1 cellular context compared by ENCODE assay signal in the genomic region with DNA sequence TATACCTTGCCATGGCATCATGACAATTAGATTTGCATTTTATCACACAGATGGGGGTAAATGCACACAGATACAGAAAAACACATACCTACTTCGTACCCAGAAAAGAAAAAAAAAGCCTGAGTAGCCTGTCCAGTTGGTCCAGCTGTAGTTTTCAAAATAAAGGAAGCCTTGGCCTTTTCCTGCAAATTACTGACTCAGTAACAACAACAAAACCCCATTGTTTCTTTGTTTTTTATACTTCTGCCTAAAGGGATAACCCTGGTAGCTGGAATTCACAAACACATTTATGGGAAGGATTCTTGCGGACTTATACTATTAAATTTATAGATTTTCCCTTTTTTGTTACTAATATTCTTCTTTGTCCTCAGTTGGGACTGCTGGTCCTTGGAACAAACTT.
TF ChIP-seq lines count a peak whose summit lies in the region.

No MANE protein-coding gene starts in this region.

TF ChIP-seq in H1, 55 proteins besides CTCF, POLR2A, EP300 and RAD21 (continued from another document):
- TF ChIP-seq, protein P1, sequence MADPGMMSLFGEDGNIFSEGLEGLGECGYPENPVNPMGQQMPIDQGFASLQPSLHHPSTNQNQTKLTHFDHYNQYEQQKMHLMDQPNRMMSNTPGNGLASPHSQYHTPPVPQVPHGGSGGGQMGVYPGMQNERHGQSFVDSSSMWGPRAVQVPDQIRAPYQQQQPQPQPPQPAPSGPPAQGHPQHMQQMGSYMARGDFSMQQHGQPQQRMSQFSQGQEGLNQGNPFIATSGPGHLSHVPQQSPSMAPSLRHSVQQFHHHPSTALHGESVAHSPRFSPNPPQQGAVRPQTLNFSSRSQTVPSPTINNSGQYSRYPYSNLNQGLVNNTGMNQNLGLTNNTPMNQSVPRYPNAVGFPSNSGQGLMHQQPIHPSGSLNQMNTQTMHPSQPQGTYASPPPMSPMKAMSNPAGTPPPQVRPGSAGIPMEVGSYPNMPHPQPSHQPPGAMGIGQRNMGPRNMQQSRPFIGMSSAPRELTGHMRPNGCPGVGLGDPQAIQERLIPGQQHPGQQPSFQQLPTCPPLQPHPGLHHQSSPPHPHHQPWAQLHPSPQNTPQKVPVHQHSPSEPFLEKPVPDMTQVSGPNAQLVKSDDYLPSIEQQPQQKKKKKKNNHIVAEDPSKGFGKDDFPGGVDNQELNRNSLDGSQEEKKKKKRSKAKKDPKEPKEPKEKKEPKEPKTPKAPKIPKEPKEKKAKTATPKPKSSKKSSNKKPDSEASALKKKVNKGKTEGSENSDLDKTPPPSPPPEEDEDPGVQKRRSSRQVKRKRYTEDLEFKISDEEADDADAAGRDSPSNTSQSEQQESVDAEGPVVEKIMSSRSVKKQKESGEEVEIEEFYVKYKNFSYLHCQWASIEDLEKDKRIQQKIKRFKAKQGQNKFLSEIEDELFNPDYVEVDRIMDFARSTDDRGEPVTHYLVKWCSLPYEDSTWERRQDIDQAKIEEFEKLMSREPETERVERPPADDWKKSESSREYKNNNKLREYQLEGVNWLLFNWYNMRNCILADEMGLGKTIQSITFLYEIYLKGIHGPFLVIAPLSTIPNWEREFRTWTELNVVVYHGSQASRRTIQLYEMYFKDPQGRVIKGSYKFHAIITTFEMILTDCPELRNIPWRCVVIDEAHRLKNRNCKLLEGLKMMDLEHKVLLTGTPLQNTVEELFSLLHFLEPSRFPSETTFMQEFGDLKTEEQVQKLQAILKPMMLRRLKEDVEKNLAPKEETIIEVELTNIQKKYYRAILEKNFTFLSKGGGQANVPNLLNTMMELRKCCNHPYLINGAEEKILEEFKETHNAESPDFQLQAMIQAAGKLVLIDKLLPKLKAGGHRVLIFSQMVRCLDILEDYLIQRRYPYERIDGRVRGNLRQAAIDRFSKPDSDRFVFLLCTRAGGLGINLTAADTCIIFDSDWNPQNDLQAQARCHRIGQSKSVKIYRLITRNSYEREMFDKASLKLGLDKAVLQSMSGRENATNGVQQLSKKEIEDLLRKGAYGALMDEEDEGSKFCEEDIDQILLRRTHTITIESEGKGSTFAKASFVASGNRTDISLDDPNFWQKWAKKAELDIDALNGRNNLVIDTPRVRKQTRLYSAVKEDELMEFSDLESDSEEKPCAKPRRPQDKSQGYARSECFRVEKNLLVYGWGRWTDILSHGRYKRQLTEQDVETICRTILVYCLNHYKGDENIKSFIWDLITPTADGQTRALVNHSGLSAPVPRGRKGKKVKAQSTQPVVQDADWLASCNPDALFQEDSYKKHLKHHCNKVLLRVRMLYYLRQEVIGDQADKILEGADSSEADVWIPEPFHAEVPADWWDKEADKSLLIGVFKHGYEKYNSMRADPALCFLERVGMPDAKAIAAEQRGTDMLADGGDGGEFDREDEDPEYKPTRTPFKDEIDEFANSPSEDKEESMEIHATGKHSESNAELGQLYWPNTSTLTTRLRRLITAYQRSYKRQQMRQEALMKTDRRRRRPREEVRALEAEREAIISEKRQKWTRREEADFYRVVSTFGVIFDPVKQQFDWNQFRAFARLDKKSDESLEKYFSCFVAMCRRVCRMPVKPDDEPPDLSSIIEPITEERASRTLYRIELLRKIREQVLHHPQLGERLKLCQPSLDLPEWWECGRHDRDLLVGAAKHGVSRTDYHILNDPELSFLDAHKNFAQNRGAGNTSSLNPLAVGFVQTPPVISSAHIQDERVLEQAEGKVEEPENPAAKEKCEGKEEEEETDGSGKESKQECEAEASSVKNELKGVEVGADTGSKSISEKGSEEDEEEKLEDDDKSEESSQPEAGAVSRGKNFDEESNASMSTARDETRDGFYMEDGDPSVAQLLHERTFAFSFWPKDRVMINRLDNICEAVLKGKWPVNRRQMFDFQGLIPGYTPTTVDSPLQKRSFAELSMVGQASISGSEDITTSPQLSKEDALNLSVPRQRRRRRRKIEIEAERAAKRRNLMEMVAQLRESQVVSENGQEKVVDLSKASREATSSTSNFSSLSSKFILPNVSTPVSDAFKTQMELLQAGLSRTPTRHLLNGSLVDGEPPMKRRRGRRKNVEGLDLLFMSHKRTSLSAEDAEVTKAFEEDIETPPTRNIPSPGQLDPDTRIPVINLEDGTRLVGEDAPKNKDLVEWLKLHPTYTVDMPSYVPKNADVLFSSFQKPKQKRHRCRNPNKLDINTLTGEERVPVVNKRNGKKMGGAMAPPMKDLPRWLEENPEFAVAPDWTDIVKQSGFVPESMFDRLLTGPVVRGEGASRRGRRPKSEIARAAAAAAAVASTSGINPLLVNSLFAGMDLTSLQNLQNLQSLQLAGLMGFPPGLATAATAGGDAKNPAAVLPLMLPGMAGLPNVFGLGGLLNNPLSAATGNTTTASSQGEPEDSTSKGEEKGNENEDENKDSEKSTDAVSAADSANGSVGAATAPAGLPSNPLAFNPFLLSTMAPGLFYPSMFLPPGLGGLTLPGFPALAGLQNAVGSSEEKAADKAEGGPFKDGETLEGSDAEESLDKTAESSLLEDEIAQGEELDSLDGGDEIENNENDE (IDR thresholded peaks at IDR 0.05; ENCODE audit: insufficient replicate concordance, low read length): no peak
- TF ChIP-seq, protein P2, sequence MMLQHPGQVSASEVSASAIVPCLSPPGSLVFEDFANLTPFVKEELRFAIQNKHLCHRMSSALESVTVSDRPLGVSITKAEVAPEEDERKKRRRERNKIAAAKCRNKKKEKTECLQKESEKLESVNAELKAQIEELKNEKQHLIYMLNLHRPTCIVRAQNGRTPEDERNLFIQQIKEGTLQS (IDR thresholded peaks at IDR 0.05; ENCODE audit: insufficient read depth, low read depth, low read length): no peak
